1 cellular context compared by ENCODE assay signal in the genomic region with DNA sequence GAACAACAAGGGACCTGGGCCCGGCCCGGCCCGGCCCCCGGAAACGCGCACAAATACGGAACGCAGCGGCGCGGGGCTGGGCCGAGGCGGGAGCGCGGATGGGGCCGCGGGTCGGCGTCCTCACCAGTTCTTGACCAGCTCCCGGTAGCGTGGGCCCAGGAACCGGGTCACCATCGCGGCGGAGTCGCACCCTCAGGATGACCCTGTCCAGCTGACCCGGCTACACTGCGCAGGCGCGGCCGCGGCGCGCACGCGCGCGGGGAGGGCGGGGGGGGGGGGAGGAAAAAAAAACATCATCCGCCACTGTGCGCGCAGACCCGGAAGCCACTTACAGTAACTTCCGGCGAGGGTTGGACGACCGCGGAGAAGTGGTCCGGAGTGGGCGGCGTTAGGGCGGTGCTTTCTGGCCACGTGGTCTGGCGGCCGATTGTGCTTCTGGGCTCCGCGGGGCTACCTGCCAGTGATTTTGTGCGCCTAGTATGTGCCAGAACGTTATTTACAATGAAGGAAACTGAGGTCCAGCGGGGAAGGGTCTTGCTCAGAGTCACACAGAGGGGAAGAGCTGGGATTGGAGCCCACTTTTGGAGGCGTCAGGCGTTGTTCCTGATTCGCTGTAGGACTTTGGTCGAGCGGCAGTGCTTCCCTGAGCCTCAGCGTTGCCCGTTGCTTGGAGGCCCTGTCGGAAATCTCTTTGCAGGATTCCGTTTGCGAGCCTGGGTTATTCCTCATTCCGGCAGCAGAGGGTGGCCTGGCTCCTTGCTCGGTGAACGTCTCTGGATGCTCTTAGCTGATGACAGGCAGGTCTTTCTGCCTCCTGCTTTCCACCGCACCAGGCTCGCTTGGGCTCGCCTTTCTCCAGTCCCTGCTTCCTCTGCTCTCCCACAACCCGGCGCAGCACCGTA.
TF ChIP-seq lines count a peak whose summit lies in the region.

TSS of gene UQCR11 (minus strand) at position 227 of the 902 bp plus-strand sequence. CDS start at position 174, 53 bp downstream.

TF ChIP-seq in HepG2, 621 proteins besides CTCF, POLR2A, EP300 and RAD21 (continued from another document and continues in another):
- TF ChIP-seq FOXA3 (CRISPR knock-in tag; IDR thresholded peaks at IDR 0.05) (peak; percentile 18; the same call in 1 of the 2 replicates), TBX2 (CRISPR knock-in tag; IDR thresholded peaks at IDR 0.05; ENCODE audit: borderline replicate concordance) (no peak; the same call in 1 of the 2 replicates), MTA1 (CRISPR knock-in tag; IDR thresholded peaks at IDR 0.05; ENCODE audit: borderline replicate concordance) (no peak), CENPX (CRISPR knock-in tag; IDR thresholded peaks at IDR 0.05) (no peak), ZNF34 (CRISPR knock-in tag; IDR thresholded peaks at IDR 0.05; ENCODE audit: borderline replicate concordance) (0 out of 2 replicates have a peak, but pooled peaks have one; percentile 10), ZNF672 (CRISPR knock-in tag; IDR thresholded peaks at IDR 0.05) (no peak), RARG (CRISPR knock-in tag; IDR thresholded peaks at IDR 0.05; ENCODE audit: low read depth) (no peak), CEBPB (IDR thresholded peaks at IDR 0.05; ENCODE audit: borderline replicate concordance, low read depth, low read length) (no peak), PATZ1 (CRISPR knock-in tag; IDR thresholded peaks at IDR 0.05) (peak; percentile 80), TBL1XR1 (IDR thresholded peaks at IDR 0.05; ENCODE audit: borderline replicate concordance, low read length, partially characterized antibody) (no peak), ZNF430 (CRISPR knock-in tag; IDR thresholded peaks at IDR 0.05) (peak; percentile 86), ELF1 (CRISPR knock-in tag; IDR thresholded peaks at IDR 0.05) (peak; percentile 82), MEIS1 (CRISPR knock-in tag; IDR thresholded peaks at IDR 0.05; ENCODE audit: borderline replicate concordance) (no peak), NONO (IDR thresholded peaks at IDR 0.05) (no peak), NONO (CRISPR knock-in tag; conservative IDR thresholded peaks at IDR 0.05) (no peak; the same call in 1 of the 2 replicates), JUN (CRISPR knock-in tag; IDR thresholded peaks at IDR 0.05) (no peak), KLF13 (CRISPR knock-in tag; IDR thresholded peaks at IDR 0.05) (no peak), ZNF775 (CRISPR knock-in tag; IDR thresholded peaks at IDR 0.05; ENCODE audit: borderline replicate concordance) (no peak), MIER3 (CRISPR knock-in tag; IDR thresholded peaks at IDR 0.05; ENCODE audit: borderline replicate concordance) (peak; percentile 41), YEATS4 (CRISPR knock-in tag; IDR thresholded peaks at IDR 0.05; ENCODE audit: borderline replicate concordance) (peak; percentile 61; the same call in 1 of the 2 replicates), ZNF512B (CRISPR knock-in tag; IDR thresholded peaks at IDR 0.05; ENCODE audit: borderline replicate concordance) (no peak), MLX (CRISPR knock-in tag; IDR thresholded peaks at IDR 0.05) (no peak), SYNCRIP (IDR thresholded peaks at IDR 0.05; ENCODE audit: insufficient read depth, low read depth, low read length) (no peak), PAF1 (CRISPR knock-in tag; IDR thresholded peaks at IDR 0.05) (no peak), ZNF780A (CRISPR knock-in tag; IDR thresholded peaks at IDR 0.05) (no peak), NR3C1 (CRISPR knock-in tag; IDR thresholded peaks at IDR 0.05) (no peak), BORCS8-MEF2B (CRISPR knock-in tag; IDR thresholded peaks at IDR 0.05) (no peak; the same call in 1 of the 2 replicates), CREB1 (IDR thresholded peaks at IDR 0.05) (no peak), CREB1 (CRISPR knock-in tag; IDR thresholded peaks at IDR 0.05) (peak; percentile 57), SALL2 (CRISPR knock-in tag; IDR thresholded peaks at IDR 0.05) (peak; percentile 44; the same call in 1 of the 2 replicates), SP5 (CRISPR knock-in tag; IDR thresholded peaks at IDR 0.05; ENCODE audit: borderline replicate concordance, low read depth) (0 out of 2 replicates have a peak, but pooled peaks have one; percentile 61), ZNF230 (CRISPR knock-in tag; IDR thresholded peaks at IDR 0.05) (no peak), GPN1 (CRISPR knock-in tag; IDR thresholded peaks at IDR 0.05; ENCODE audit: borderline replicate concordance) (no peak), ZNF747 (CRISPR knock-in tag; IDR thresholded peaks at IDR 0.05; ENCODE audit: borderline replicate concordance) (no peak), SMYD3 (CRISPR knock-in tag; IDR thresholded peaks at IDR 0.05) (no peak), PHF21A (CRISPR knock-in tag; IDR thresholded peaks at IDR 0.05) (peak; percentile 68; the same call in 1 of the 2 replicates), MIXL1 (CRISPR knock-in tag; IDR thresholded peaks at IDR 0.05) (0 out of 2 replicates have a peak, but pooled peaks have one; percentile 32), NR2F1 (CRISPR knock-in tag; IDR thresholded peaks at IDR 0.05) (no peak; a peak in 1 of 4 replicates), ZNF674 (CRISPR knock-in tag; IDR thresholded peaks at IDR 0.05; ENCODE audit: low read depth) (no peak), ZNF124 (CRISPR knock-in tag; IDR thresholded peaks at IDR 0.05) (no peak), ZNF225 (CRISPR knock-in tag; IDR thresholded peaks at IDR 0.05) (no peak), ZNF724P (CRISPR knock-in tag; IDR thresholded peaks at IDR 0.05; ENCODE audit: borderline replicate concordance) (peak; percentile 73; the same call in 1 of the 2 replicates), ARNTL (CRISPR knock-in tag; IDR thresholded peaks at IDR 0.05) (no peak), HDAC6 (IDR thresholded peaks at IDR 0.05; ENCODE audit: low read depth, low read length) (no peak), ZBTB1 (CRISPR knock-in tag; IDR thresholded peaks at IDR 0.05; ENCODE audit: borderline replicate concordance) (no peak), ZSCAN31 (CRISPR knock-in tag; IDR thresholded peaks at IDR 0.05; ENCODE audit: low read depth) (no peak; the same call in none of the 2 replicates), TBP (CRISPR knock-in tag; IDR thresholded peaks at IDR 0.05) (no peak), HCFC1 (IDR thresholded peaks at IDR 0.05; ENCODE audit: low read depth, low read length) (no peak), ZBTB33 (CRISPR knock-in tag; IDR thresholded peaks at IDR 0.05) (no peak; the same call in 1 of the 2 replicates), TRIM24 (CRISPR knock-in tag; IDR thresholded peaks at IDR 0.05) (no peak)
- TF ChIP-seq, protein P1, sequence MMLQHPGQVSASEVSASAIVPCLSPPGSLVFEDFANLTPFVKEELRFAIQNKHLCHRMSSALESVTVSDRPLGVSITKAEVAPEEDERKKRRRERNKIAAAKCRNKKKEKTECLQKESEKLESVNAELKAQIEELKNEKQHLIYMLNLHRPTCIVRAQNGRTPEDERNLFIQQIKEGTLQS (CRISPR knock-in tag; IDR thresholded peaks at IDR 0.05), result no peak; the same call in 1 of the 2 replicates
- TF ChIP-seq, protein P2, sequence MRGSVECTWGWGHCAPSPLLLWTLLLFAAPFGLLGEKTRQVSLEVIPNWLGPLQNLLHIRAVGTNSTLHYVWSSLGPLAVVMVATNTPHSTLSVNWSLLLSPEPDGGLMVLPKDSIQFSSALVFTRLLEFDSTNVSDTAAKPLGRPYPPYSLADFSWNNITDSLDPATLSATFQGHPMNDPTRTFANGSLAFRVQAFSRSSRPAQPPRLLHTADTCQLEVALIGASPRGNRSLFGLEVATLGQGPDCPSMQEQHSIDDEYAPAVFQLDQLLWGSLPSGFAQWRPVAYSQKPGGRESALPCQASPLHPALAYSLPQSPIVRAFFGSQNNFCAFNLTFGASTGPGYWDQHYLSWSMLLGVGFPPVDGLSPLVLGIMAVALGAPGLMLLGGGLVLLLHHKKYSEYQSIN (CRISPR knock-in tag; IDR thresholded peaks at IDR 0.05; ENCODE audit: borderline replicate concordance), result no peak
- TF ChIP-seq, protein P3, sequence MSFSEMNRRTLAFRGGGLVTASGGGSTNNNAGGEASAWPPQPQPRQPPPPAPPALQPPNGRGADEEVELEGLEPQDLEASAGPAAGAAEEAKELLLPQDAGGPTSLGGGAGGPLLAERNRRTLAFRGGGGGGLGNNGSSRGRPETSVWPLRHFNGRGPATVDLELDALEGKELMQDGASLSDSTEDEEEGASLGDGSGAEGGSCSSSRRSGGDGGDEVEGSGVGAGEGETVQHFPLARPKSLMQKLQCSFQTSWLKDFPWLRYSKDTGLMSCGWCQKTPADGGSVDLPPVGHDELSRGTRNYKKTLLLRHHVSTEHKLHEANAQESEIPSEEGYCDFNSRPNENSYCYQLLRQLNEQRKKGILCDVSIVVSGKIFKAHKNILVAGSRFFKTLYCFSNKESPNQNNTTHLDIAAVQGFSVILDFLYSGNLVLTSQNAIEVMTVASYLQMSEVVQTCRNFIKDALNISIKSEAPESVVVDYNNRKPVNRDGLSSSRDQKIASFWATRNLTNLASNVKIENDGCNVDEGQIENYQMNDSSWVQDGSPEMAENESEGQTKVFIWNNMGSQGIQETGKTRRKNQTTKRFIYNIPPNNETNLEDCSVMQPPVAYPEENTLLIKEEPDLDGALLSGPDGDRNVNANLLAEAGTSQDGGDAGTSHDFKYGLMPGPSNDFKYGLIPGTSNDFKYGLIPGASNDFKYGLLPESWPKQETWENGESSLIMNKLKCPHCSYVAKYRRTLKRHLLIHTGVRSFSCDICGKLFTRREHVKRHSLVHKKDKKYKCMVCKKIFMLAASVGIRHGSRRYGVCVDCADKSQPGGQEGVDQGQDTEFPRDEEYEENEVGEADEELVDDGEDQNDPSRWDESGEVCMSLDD (CRISPR knock-in tag; IDR thresholded peaks at IDR 0.05; ENCODE audit: borderline replicate concordance), result no peak
- TF ChIP-seq, protein P4, sequence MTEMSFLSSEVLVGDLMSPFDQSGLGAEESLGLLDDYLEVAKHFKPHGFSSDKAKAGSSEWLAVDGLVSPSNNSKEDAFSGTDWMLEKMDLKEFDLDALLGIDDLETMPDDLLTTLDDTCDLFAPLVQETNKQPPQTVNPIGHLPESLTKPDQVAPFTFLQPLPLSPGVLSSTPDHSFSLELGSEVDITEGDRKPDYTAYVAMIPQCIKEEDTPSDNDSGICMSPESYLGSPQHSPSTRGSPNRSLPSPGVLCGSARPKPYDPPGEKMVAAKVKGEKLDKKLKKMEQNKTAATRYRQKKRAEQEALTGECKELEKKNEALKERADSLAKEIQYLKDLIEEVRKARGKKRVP (CRISPR knock-in tag; IDR thresholded peaks at IDR 0.05), result no peak
- TF ChIP-seq, protein P5, sequence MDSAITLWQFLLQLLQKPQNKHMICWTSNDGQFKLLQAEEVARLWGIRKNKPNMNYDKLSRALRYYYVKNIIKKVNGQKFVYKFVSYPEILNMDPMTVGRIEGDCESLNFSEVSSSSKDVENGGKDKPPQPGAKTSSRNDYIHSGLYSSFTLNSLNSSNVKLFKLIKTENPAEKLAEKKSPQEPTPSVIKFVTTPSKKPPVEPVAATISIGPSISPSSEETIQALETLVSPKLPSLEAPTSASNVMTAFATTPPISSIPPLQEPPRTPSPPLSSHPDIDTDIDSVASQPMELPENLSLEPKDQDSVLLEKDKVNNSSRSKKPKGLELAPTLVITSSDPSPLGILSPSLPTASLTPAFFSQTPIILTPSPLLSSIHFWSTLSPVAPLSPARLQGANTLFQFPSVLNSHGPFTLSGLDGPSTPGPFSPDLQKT (CRISPR knock-in tag; IDR thresholded peaks at IDR 0.05; ENCODE audit: borderline replicate concordance), result no peak
